8 cellular contexts compared by ENCODE assay signal in genomic region chr2:70647873-70648481, GRCh38.
DNase-seq lines count a peak whose midpoint lies in the region; ATAC-seq, FAIRE-seq and TF ChIP-seq lines count a peak whose summit lies in the region.

No MANE protein-coding gene starts in this region.

- peaks cover 19% of the 10 kb centered on the region for H3K27me3 Mint-ChIP-seq in T-helper 2 cell treated with Interferon-gamma antibody and Interleukin-4, amounts not matched to agents 5 μg/mL and 100 μg/mL, for 36 hours (ENCODE audit: low read depth)
- H3K27me3 Mint-ChIP-seq in astrocyte (ENCODE audit: low read depth, unreplicated experiment): peaks cover 14% of the 10 kb centered on the region

- no peaks in the 10 kb centered on the region for H3K4me1 ChIP-seq in astrocyte (ENCODE audit: insufficient read depth, low read length)

- peaks cover 4% of the 10 kb centered on the region for H3K4me1 Mint-ChIP-seq in T-helper 2 cell treated with Interferon-gamma antibody and Interleukin-4, amounts not matched to agents 5 μg/mL and 100 μg/mL, for 36 hours (ENCODE audit: low read depth)
- no peaks in the 10 kb centered on the region for H3K4me1 Mint-ChIP-seq in astrocyte (ENCODE audit: low read depth, unreplicated experiment)

- peak; percentile 55 for ATAC-seq in GM21381 (IDR thresholded peaks at IDR 0.05; ENCODE audit: unreplicated experiment)
- ATAC-seq in GM19452 (IDR thresholded peaks at IDR 0.05; ENCODE audit: unreplicated experiment): no peak

- H3K4me3 Mint-ChIP-seq in T-helper 2 cell treated with Interferon-gamma antibody and Interleukin-4, amounts not matched to agents 5 μg/mL and 100 μg/mL, for 36 hours: no peak overlapping the region
- no peak overlapping the region for H3K4me3 Mint-ChIP-seq in astrocyte (ENCODE audit: unreplicated experiment)

- no peak overlapping the region for H3K4me2 ChIP-seq in astrocyte (ENCODE audit: low read length)

- no peaks in the 10 kb centered on the region for H3K9me3 ChIP-seq in astrocyte (ENCODE audit: insufficient read depth, low read depth, low read length)

- no peak overlapping the region for H3K9ac ChIP-seq in astrocyte (ENCODE audit: low read length)

- peaks cover 27% of the 10 kb centered on the region for H3K27me3 ChIP-seq in astrocyte (ENCODE audit: insufficient read depth, low read length)

- H3K4me3 ChIP-seq in astrocyte (ENCODE audit: insufficient read depth, low read depth, low read length): no peak overlapping the region

- no peaks in the 10 kb centered on the region for H3K9me3 Mint-ChIP-seq in T-helper 2 cell treated with Interferon-gamma antibody and Interleukin-4, amounts not matched to agents 5 μg/mL and 100 μg/mL, for 36 hours
- peaks cover 2% of the 10 kb centered on the region for H3K9me3 Mint-ChIP-seq in astrocyte (ENCODE audit: unreplicated experiment)

- FAIRE-seq in astrocyte (lab: Jason Lieb, UNC): peak; percentile 20

- TF ChIP-seq CTCF in astrocyte (IDR thresholded peaks at IDR 0.05; ENCODE audit: insufficient read depth, low read depth, low read length): peak; percentile 99

- no peaks in the 10 kb centered on the region for H3K36me3 ChIP-seq in astrocyte (ENCODE audit: insufficient read depth, low read length)

- no peak overlapping the region for H3K27ac Mint-ChIP-seq in T-helper 2 cell treated with Interferon-gamma antibody and Interleukin-4, amounts not matched to agents 5 μg/mL and 100 μg/mL, for 36 hours
- H3K27ac Mint-ChIP-seq in astrocyte (ENCODE audit: unreplicated experiment): no peak overlapping the region

- H4K20me1 ChIP-seq in astrocyte (ENCODE audit: insufficient read depth, low read length): no peaks in the 10 kb centered on the region

- H3K79me2 ChIP-seq in astrocyte (ENCODE audit: insufficient read depth, low read length): no peaks in the 10 kb centered on the region

- no peaks in the 10 kb centered on the region for H3K36me3 Mint-ChIP-seq in T-helper 2 cell treated with Interferon-gamma antibody and Interleukin-4, amounts not matched to agents 5 μg/mL and 100 μg/mL, for 36 hours (ENCODE audit: low read depth)
- no peaks in the 10 kb centered on the region for H3K36me3 Mint-ChIP-seq in astrocyte (ENCODE audit: low read depth, unreplicated experiment)

- no peak overlapping the region for H2AFZ ChIP-seq in astrocyte (ENCODE audit: low read depth, low read length)

- no peak overlapping the region for H3K27ac ChIP-seq in astrocyte (ENCODE audit: low read depth, low read length)

- DNase-seq in CD1c-positive myeloid dendritic cell (ENCODE audit: extremely low spot score) (peak; percentile 73), NCI-H1105 treated with DMSO at 0.1 percent for 48 hours (lab: John Stamatoyannopoulos, UW) (peak; percentile 59), astrocyte (ENCODE audit: low read depth) (peak; percentile 12), iPS DF 4.7 (ENCODE audit: extremely low read depth, low spot score) (peak; percentile 66)
- DNase-seq in T-helper 2 cell treated with Interferon-gamma antibody and Interleukin-4, amounts not matched to agents 5 μg/mL and 100 μg/mL, for 36 hours (ENCODE audit: low spot score): peak; percentile 38
- DNase-seq in stimulated activated CD4-positive, alpha-beta T cell treated with anti-CD3 and anti-CD28 coated beads, Interleukin-12 subunit alpha, Interleukin-12 subunit beta, amount 100 ng/mL, for 48 hours (ENCODE audit: low read depth in 2 of 3, low spot score in 1 of 3): peak; percentile 56 to 81 (median 62)

Comparison
In these comparisons a context has a peak if more than half of its experiments do, and no peak if none do; other contexts are left out.
1. DNase-seq: peak in every context shown above with its lines; median percentile 73 in CD1c-positive myeloid dendritic cell; 66 in iPS DF 4.7; 62 in stimulated activated CD4-positive, alpha-beta T cell treated with anti-CD3 and anti-CD28 coated beads, Interleukin-12 subunit alpha, Interleukin-12 subunit beta, amount 100 ng/mL, for 48 hours; 59 in NCI-H1105 treated with DMSO at 0.1 percent for 48 hours; 38 in T-helper 2 cell treated with Interferon-gamma antibody and Interleukin-4, amounts not matched to agents 5 μg/mL and 100 μg/mL, for 36 hours; 12 in astrocyte.